23 cellular contexts compared by ENCODE assay signal in genomic region chr4:4321951-4322688, GRCh38.
"Had no signal": no experiment of that assay in that cellular context is flagged by ENCODE, and none has a peak within 500 bp of the region (broad histone marks: within the 10 kb centered on the region; RNA-seq: fewer than 3 reads in every experiment).

No MANE protein-coding gene starts in this region.

- DNase-seq: activated B cell treated with CpG ODN at 0.5 μM for 24 hours; activated CD4-positive, alpha-beta memory T cell treated with anti-CD3 and anti-CD28 coated beads, Interleukin-2, amount 10 ng/mL, durations not matched to agents 7 days and 5 days; activated CD4-positive, alpha-beta T cell treated with anti-CD3 and anti-CD28 coated beads for 4 hours; activated CD8-positive, alpha-beta memory T cell treated with anti-CD3 and anti-CD28 coated beads, Interleukin-2, amount 10 ng/mL, durations not matched to agents 7 days and 5 days; activated naive CD4-positive, alpha-beta T cell treated with anti-CD3 and anti-CD28 coated beads, Interleukin-2, amount 10 ng/mL, durations not matched to agents 7 days and 5 days; dermis blood vessel endothelial cell; effector memory CD4-positive, alpha-beta T cell; hippocampal formation; left cardiac atrium; mesendoderm; stimulated activated CD4-positive, alpha-beta T cell treated with anti-CD3 and anti-CD28 coated beads, Interleukin-12 subunit alpha, Interleukin-12 subunit beta, amount 100 ng/mL, for 4 hours; stimulated activated CD4-positive, alpha-beta T cell treated with anti-CD3 and anti-CD28 coated beads, Interleukin-1b, Interleukin-23, amount 100 ng/mL, for 48 hours; stimulated activated CD8-positive, alpha-beta memory T cell treated with anti-CD3 and anti-CD28 coated beads, Interleukin-4, amount 100 ng/mL, for 48 hours; stimulated activated naive CD4-positive, alpha-beta T cell treated with Interleukin-2 at 50 U/mL for 16 hours; T-cell; T-helper 9 cell; uterus had no signal

- H3K4me1 ChIP-seq: adrenal gland, breast epithelium, parathyroid adenoma, tibial artery, uterus had no signal

- H3K27ac ChIP-seq: adrenal gland, breast epithelium, parathyroid adenoma, tibial artery, uterus had no signal

- ATAC-seq: activated CD8-positive, alpha-beta memory T cell treated with anti-CD3 and anti-CD28 coated beads, Interleukin-2, amount 10 ng/mL, durations not matched to agents 7 days and 5 days; activated T-helper 17 cell treated with anti-CD3 and anti-CD28 coated beads, Interleukin-2, amount 50 U/mL, for 72 hours; left cardiac atrium; T-cell had no signal

- H3K4me3 ChIP-seq: adrenal gland, breast epithelium, tibial artery, uterus had no signal

- H3K9me3 ChIP-seq: adrenal gland, breast epithelium, tibial artery, uterus had no signal

- H3K27ac Mint-ChIP-seq: activated B cell treated with CpG ODN at 0.5 μM for 24 hours; activated CD4-positive, alpha-beta memory T cell treated with anti-CD3 and anti-CD28 coated beads, Interleukin-2, amount 10 ng/mL, durations not matched to agents 7 days and 5 days; activated CD8-positive, alpha-beta memory T cell treated with anti-CD3 and anti-CD28 coated beads, Interleukin-2, amount 10 ng/mL, durations not matched to agents 7 days and 5 days; activated naive CD4-positive, alpha-beta T cell treated with anti-CD3 and anti-CD28 coated beads, Interleukin-2, amount 10 ng/mL, durations not matched to agents 7 days and 5 days; activated T-helper 17 cell treated with anti-CD3 and anti-CD28 coated beads, Interleukin-2, amount 50 U/mL, for 72 hours; nephron; T-cell had no signal

- H3K4me3 Mint-ChIP-seq: activated B cell treated with CpG ODN at 0.5 μM for 24 hours; activated CD4-positive, alpha-beta memory T cell treated with anti-CD3 and anti-CD28 coated beads, Interleukin-2, amount 10 ng/mL, durations not matched to agents 7 days and 5 days; activated CD8-positive, alpha-beta memory T cell treated with anti-CD3 and anti-CD28 coated beads, Interleukin-2, amount 10 ng/mL, durations not matched to agents 7 days and 5 days; activated naive CD4-positive, alpha-beta T cell treated with anti-CD3 and anti-CD28 coated beads, Interleukin-2, amount 10 ng/mL, durations not matched to agents 7 days and 5 days; activated T-helper 17 cell treated with anti-CD3 and anti-CD28 coated beads, Interleukin-2, amount 50 U/mL, for 72 hours; nephron; T-cell had no signal

- H3K27me3 Mint-ChIP-seq: activated B cell treated with CpG ODN at 0.5 μM for 24 hours; activated CD4-positive, alpha-beta memory T cell treated with anti-CD3 and anti-CD28 coated beads, Interleukin-2, amount 10 ng/mL, durations not matched to agents 7 days and 5 days; activated CD8-positive, alpha-beta memory T cell treated with anti-CD3 and anti-CD28 coated beads, Interleukin-2, amount 10 ng/mL, durations not matched to agents 7 days and 5 days; activated naive CD4-positive, alpha-beta T cell treated with anti-CD3 and anti-CD28 coated beads, Interleukin-2, amount 10 ng/mL, durations not matched to agents 7 days and 5 days; activated T-helper 17 cell treated with anti-CD3 and anti-CD28 coated beads, Interleukin-2, amount 50 U/mL, for 72 hours; T-cell had no signal

- H3K9me3 Mint-ChIP-seq: activated B cell treated with CpG ODN at 0.5 μM for 24 hours; activated CD4-positive, alpha-beta memory T cell treated with anti-CD3 and anti-CD28 coated beads, Interleukin-2, amount 10 ng/mL, durations not matched to agents 7 days and 5 days; activated naive CD4-positive, alpha-beta T cell treated with anti-CD3 and anti-CD28 coated beads, Interleukin-2, amount 10 ng/mL, durations not matched to agents 7 days and 5 days; activated T-helper 17 cell treated with anti-CD3 and anti-CD28 coated beads, Interleukin-2, amount 50 U/mL, for 72 hours; nephron; T-cell had no signal

- H3K9ac ChIP-seq: parathyroid adenoma had no signal

- H3K27me3 ChIP-seq: adrenal gland, breast epithelium, tibial artery, uterus had no signal

- H3K4me1 Mint-ChIP-seq: activated B cell treated with CpG ODN at 0.5 μM for 24 hours; activated CD4-positive, alpha-beta memory T cell treated with anti-CD3 and anti-CD28 coated beads, Interleukin-2, amount 10 ng/mL, durations not matched to agents 7 days and 5 days; activated CD8-positive, alpha-beta memory T cell treated with anti-CD3 and anti-CD28 coated beads, Interleukin-2, amount 10 ng/mL, durations not matched to agents 7 days and 5 days; activated naive CD4-positive, alpha-beta T cell treated with anti-CD3 and anti-CD28 coated beads, Interleukin-2, amount 10 ng/mL, durations not matched to agents 7 days and 5 days; activated T-helper 17 cell treated with anti-CD3 and anti-CD28 coated beads, Interleukin-2, amount 50 U/mL, for 72 hours; T-cell had no signal

- H3K36me3 ChIP-seq: breast epithelium, uterus had no signal
